In the genomic region with DNA sequence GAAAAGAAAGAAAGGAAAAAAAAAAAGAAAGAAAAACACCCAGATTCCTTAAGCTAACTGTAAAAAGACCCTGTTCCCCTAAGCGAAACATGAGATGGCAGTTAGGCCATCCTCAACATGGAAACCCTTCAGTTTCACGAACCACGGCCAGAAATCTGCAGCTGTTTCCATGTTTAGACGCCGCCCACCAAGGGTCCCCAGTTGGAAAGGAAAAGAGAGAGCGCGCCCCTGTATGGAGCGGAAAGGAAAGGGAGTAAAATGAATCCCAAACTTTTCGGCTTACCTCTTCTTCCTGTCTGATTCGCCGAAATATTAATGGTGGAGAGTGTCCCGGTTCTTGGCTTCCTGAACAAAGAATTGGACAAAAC, we compare ENCODE assay signal across 1 cellular context.
TF ChIP-seq lines count a peak whose summit lies in the region.

No MANE protein-coding gene starts in this region.

TF ChIP-seq in HCT116, 20 proteins besides CTCF, POLR2A, EP300 and RAD21:
- TF ChIP-seq EGR1 (IDR thresholded peaks at IDR 0.05; ENCODE audit: low read depth) (no peak), SRF (IDR thresholded peaks at IDR 0.05; ENCODE audit: low read depth) (no peak), SP1 (IDR thresholded peaks at IDR 0.05; ENCODE audit: low read depth) (no peak), TCF7L2 (IDR thresholded peaks at IDR 0.05; ENCODE audit: borderline replicate concordance, extremely low read depth, insufficient read depth, insufficient read length) (no peak), ELF1 (IDR thresholded peaks at IDR 0.05; ENCODE audit: borderline replicate concordance, low read depth) (no peak), EZH2phosphoT487 (IDR thresholded peaks at IDR 0.05; ENCODE audit: borderline replicate concordance) (no peak), ZFX (IDR thresholded peaks at IDR 0.05) (no peak), CEBPB (IDR thresholded peaks at IDR 0.05; ENCODE audit: low read depth) (no peak), EZH2 (IDR thresholded peaks at IDR 0.05) (no peak), POLR2AphosphoS5 (IDR thresholded peaks at IDR 0.05; ENCODE audit: low read depth, low read length) (no peak), SIN3A (IDR thresholded peaks at IDR 0.05; ENCODE audit: low read depth) (no peak), YY1 (IDR thresholded peaks at IDR 0.05; ENCODE audit: extremely low read depth, insufficient replicate concordance, low read depth, low read length) (no peak), REST (IDR thresholded peaks at IDR 0.05; ENCODE audit: low read depth) (no peak), ZNF274 (IDR thresholded peaks at IDR 0.05; ENCODE audit: low read depth, low read length) (no peak), JUND (IDR thresholded peaks at IDR 0.05) (no peak), FOSL1 (IDR thresholded peaks at IDR 0.05; ENCODE audit: low read depth) (no peak), CBX3 (IDR thresholded peaks at IDR 0.05; ENCODE audit: low read depth) (no peak)
- TF ChIP-seq, protein P1, sequence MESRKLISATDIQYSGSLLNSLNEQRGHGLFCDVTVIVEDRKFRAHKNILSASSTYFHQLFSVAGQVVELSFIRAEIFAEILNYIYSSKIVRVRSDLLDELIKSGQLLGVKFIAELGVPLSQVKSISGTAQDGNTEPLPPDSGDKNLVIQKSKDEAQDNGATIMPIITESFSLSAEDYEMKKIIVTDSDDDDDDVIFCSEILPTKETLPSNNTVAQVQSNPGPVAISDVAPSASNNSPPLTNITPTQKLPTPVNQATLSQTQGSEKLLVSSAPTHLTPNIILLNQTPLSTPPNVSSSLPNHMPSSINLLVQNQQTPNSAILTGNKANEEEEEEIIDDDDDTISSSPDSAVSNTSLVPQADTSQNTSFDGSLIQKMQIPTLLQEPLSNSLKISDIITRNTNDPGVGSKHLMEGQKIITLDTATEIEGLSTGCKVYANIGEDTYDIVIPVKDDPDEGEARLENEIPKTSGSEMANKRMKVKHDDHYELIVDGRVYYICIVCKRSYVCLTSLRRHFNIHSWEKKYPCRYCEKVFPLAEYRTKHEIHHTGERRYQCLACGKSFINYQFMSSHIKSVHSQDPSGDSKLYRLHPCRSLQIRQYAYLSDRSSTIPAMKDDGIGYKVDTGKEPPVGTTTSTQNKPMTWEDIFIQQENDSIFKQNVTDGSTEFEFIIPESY (IDR thresholded peaks at IDR 0.05; ENCODE audit: extremely low read depth, insufficient replicate concordance, low read length): no peak
- TF ChIP-seq, protein P2, sequence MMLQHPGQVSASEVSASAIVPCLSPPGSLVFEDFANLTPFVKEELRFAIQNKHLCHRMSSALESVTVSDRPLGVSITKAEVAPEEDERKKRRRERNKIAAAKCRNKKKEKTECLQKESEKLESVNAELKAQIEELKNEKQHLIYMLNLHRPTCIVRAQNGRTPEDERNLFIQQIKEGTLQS (IDR thresholded peaks at IDR 0.05): no peak
- TF ChIP-seq, protein P3, sequence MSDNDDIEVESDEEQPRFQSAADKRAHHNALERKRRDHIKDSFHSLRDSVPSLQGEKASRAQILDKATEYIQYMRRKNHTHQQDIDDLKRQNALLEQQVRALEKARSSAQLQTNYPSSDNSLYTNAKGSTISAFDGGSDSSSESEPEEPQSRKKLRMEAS (IDR thresholded peaks at IDR 0.05): no peak
